ENCODE assay signal across 9 cellular contexts in the genomic region with DNA sequence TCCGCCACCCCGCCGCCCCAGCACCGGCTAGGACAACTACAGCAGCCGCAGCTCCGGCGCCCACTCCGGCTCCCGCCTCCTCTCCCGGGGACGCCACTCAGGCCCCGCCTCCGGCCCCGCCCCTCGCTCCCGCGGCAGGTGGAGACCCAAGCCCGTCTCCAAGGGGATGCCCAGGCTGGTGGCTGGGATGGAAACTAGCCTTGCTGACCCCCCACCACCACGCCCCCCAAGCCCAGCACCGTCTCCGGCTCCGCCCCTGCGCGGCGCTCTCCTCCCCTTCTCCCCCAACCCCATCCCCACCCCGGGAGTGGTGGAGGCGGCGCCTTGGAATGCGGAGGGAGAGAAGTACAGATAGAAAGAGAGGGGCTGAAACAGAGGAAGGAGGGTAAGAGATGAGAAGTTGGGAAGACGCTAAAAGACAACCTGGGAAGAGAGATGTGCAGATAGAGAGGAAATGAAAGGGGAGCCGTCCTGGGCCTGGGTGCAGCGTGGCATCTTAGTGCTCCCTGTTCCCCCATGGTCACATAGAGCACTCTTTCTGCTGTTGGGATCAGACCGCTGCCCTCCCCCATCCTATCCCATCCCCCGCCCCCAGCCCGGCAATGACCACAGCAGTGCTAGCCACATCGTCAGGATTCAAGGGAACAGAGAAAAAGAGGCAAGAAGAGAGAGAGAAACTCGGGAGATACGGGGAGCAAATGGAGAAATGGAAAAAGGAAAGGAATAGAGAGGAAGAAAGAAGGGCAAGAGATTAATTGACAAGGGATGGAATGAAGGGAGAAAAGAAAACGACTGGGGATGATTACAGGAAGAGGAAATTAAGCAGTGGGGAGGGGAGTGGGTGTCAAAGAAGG. TPM values are rescaled to one million over a fixed set of nuclear protein-coding genes. Genes with fewer than 3 reads are reported as not detected.
DNase-seq lines count a peak whose midpoint lies in the region; ATAC-seq, FAIRE-seq and TF ChIP-seq lines count a peak whose summit lies in the region.
"Had no signal": no experiment of that assay in that cellular context is flagged by ENCODE, and none has a peak within 500 bp of the region (broad histone marks: within the 10 kb centered on the region; RNA-seq: fewer than 3 reads in every experiment).

A gene with protein sequence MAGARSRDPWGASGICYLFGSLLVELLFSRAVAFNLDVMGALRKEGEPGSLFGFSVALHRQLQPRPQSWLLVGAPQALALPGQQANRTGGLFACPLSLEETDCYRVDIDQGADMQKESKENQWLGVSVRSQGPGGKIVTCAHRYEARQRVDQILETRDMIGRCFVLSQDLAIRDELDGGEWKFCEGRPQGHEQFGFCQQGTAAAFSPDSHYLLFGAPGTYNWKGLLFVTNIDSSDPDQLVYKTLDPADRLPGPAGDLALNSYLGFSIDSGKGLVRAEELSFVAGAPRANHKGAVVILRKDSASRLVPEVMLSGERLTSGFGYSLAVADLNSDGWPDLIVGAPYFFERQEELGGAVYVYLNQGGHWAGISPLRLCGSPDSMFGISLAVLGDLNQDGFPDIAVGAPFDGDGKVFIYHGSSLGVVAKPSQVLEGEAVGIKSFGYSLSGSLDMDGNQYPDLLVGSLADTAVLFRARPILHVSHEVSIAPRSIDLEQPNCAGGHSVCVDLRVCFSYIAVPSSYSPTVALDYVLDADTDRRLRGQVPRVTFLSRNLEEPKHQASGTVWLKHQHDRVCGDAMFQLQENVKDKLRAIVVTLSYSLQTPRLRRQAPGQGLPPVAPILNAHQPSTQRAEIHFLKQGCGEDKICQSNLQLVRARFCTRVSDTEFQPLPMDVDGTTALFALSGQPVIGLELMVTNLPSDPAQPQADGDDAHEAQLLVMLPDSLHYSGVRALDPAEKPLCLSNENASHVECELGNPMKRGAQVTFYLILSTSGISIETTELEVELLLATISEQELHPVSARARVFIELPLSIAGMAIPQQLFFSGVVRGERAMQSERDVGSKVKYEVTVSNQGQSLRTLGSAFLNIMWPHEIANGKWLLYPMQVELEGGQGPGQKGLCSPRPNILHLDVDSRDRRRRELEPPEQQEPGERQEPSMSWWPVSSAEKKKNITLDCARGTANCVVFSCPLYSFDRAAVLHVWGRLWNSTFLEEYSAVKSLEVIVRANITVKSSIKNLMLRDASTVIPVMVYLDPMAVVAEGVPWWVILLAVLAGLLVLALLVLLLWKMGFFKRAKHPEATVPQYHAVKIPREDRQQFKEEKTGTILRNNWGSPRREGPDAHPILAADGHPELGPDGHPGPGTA (minus strand): TSS at position 64 of the 854 bp plus-strand sequence. CDS start 222 bp downstream, outside the sequence.

- CTCF ChIA-PET in K562 (lab: Yijun Ruan, JAX; ENCODE audit: low intra/inter-chr PET ratio), result no interaction called here

- ATAC-seq in GM18498 (IDR thresholded peaks at IDR 0.05; ENCODE audit: unreplicated experiment) (peak; percentile 65), K562 (peak; percentile 80), HG03135 (IDR thresholded peaks at IDR 0.05; ENCODE audit: unreplicated experiment) (no peak)

- H3K4me2 ChIP-seq in KMS-11 (peak within 1 kb of the TSS; percentile 91), K562 (ENCODE audit: insufficient read depth, low read length) (peak within 1 kb of the TSS; percentile 59)

- no TSS peak for BruUV-seq in K562 (replicated peaks; lab: Mats Ljungman, UMichigan)

- no peak for TF ChIP-seq POLR2A in K562 (conservative IDR thresholded peaks at IDR 0.05)

- 5% methylated on average over 9 of the region's 39 CpGs for WGBS in K562 (ENCODE audit: insufficient coverage, low coverage, missing lambda C conversion rate)

- peak; percentile 54 for DNase-seq in T-helper 22 cell (ENCODE audit: low read depth)
- DNase-seq in K562 (ENCODE audit: extremely low read depth in 1 of 4, low spot score in 3 of 4), result peak; percentile 60 to 86 (median 77)
- DNase-seq in AML-193 (lab: John Stamatoyannopoulos, UW), result no peak

- in situ Hi-C loops in K562 (cut with MboI), result no loop called here

- no peak for TF ChIP-seq EP300 in K562 (IDR thresholded peaks at IDR 0.05; ENCODE audit: low read length)

- no peak for TF ChIP-seq RAD21 in K562 (CRISPR knock-in tag; conservative IDR thresholded peaks at IDR 0.05 in 1 of 2, IDR thresholded peaks at IDR 0.05 in 1 of 2)

- H3K9ac ChIP-seq in KMS-11 (no peak within 1 kb of the TSS; the same call in 1 of the 2 replicates), K562 (ENCODE audit: insufficient read depth in 1 of 2, low read depth in 2 of 2, low read length in 2 of 2) (peak within 1 kb of the TSS in 1 of 2 experiments; percentile 87; a peak in 2 of 4 replicates), iPS-18a (ENCODE audit: low read length) (peak within 1 kb of the TSS; percentile 41), skeletal muscle tissue (ENCODE audit: low read depth in 1 of 3, low read length in 3 of 3) (peak within 1 kb of the TSS; percentile 91 to 97 (median 94))

- H4K20me1 ChIP-seq in KMS-11 (ENCODE audit: insufficient read depth) (no peaks in the 10 kb centered on the region), K562 (replicated peaks; ENCODE audit: control insufficient read depth, insufficient read depth, low read length) (no peaks in the 10 kb centered on the region; the same call in 1 of the 2 replicates)

- H3K9me3 ChIP-seq in K562 (replicated peaks; ENCODE audit: control insufficient read depth, insufficient read depth, low read depth, low read length) (no peaks in the 10 kb centered on the region), iPS-18a (ENCODE audit: control insufficient read depth, low read depth, low read length) (no peaks in the 10 kb centered on the region), skeletal muscle tissue (ENCODE audit: control insufficient read depth in 3 of 3, low read length in 3 of 3) (no peaks in the 10 kb centered on the region)

- H2AFZ ChIP-seq in KMS-11 (ENCODE audit: low read depth), result peak within 1 kb of the TSS; percentile 88
- H2AFZ ChIP-seq in K562 (ENCODE audit: low read depth, low read length), result no peak within 1 kb of the TSS; the same call in 1 of the 2 replicates

- H3K4me3 ChIP-seq in KMS-11 (IDR thresholded peaks at IDR 0.05; ENCODE audit: insufficient read depth, low read depth, low read length), result no peak within 1 kb of the TSS
- peak within 1 kb of the TSS; percentile 37 for H3K4me3 ChIP-seq in K562
- H3K4me3 ChIP-seq in iPS-18a (ENCODE audit: low read length), result peak within 1 kb of the TSS; percentile 77
- peak within 1 kb of the TSS; percentile 88 to 97 (median 90) for H3K4me3 ChIP-seq in skeletal muscle tissue (ENCODE audit: low read length in 3 of 3)

- H3K36me3 ChIP-seq in KMS-11 (ENCODE audit: insufficient read depth), result no peaks in the 10 kb centered on the region
- H3K36me3 ChIP-seq in K562 (ENCODE audit: control insufficient read depth, insufficient read depth, low read length), result no peaks in the 10 kb centered on the region
- no peaks in the 10 kb centered on the region for H3K36me3 ChIP-seq in iPS-18a (ENCODE audit: control insufficient read depth, low read depth, low read length)
- no peaks in the 10 kb centered on the region for H3K36me3 ChIP-seq in skeletal muscle tissue (ENCODE audit: control insufficient read depth in 3 of 3, insufficient read depth in 3 of 3, low read length in 3 of 3)

- intact Hi-C loops in K562 (cut with micrococcal nuclease), result loop anchor here (2.0 kb wide), 1 partner anchor 27 kb away; a partner anchor contains a TSS

- H3K79me2 ChIP-seq in KMS-11 (ENCODE audit: insufficient read depth, low read depth) (no peaks in the 10 kb centered on the region), K562 (ENCODE audit: control insufficient read depth, insufficient read depth, low read length) (no peaks in the 10 kb centered on the region)

- POLR2A ChIA-PET in K562 (lab: Yijun Ruan, JAX), result interaction anchor here (0.6 kb wide), 1 partner anchor 410 kb away, joined by 3 read pairs; a partner anchor contains a TSS

- no peak for FAIRE-seq in K562 (lab: Jason Lieb, UNC)
- FAIRE-seq: colon had no signal

- H3K27me3 ChIP-seq in KMS-11 (ENCODE audit: insufficient read depth, low read depth) (peaks cover 59% of the 10 kb centered on the region), K562 (ENCODE audit: control insufficient read depth in 2 of 2, insufficient read depth in 2 of 2, low read length in 2 of 2) (peaks cover 19 to 23% of the 10 kb centered on the region in 2 experiments), iPS-18a (ENCODE audit: control insufficient read depth, insufficient read depth, low read length) (peaks cover 8% of the 10 kb centered on the region), skeletal muscle tissue (ENCODE audit: control insufficient read depth in 3 of 3, insufficient read depth in 3 of 3, low read length in 3 of 3) (no peaks in the 10 kb centered on the region)

- H3K4me1 ChIP-seq in KMS-11 (ENCODE audit: low read depth, poor library complexity, severe bottlenecking) (peaks cover 11% of the 10 kb centered on the region), K562 (replicated peaks in 1 of 2; ENCODE audit: control insufficient read depth in 2 of 2, insufficient read depth in 2 of 2, low read length in 2 of 2) (peaks cover 13 to 18% of the 10 kb centered on the region in 2 experiments; a peak in 4 of 5 replicates), iPS-18a (ENCODE audit: control insufficient read depth, low read depth, low read length) (peaks cover 13% of the 10 kb centered on the region), skeletal muscle tissue (ENCODE audit: control insufficient read depth in 3 of 3, insufficient read depth in 3 of 3, low read length in 3 of 3) (peaks cover 48 to 65% (median 50%) of the 10 kb centered on the region in 3 donors)

- no peak within 1 kb of the TSS for H3K27ac ChIP-seq in KMS-11
- no peak within 1 kb of the TSS for H3K27ac ChIP-seq in K562 (ENCODE audit: extremely low read depth, low read depth, low read length)
- H3K27ac ChIP-seq in iPS-18a (ENCODE audit: low read length), result no peak within 1 kb of the TSS
- peak within 1 kb of the TSS; percentile 89 for H3K27ac ChIP-seq in skeletal muscle tissue (ENCODE audit: low read depth, low read length)

- no peak for TF ChIP-seq CTCF in KMS-11 (conservative IDR thresholded peaks at IDR 0.05; ENCODE audit: low read depth, low read length)
- TF ChIP-seq CTCF in K562 (IDR thresholded peaks at IDR 0.05 in 2 of 3, conservative IDR thresholded peaks at IDR 0.05 in 1 of 3; ENCODE audit: insufficient read depth in 2 of 3, low read depth in 1 of 3, low read length in 3 of 3), result no peak

- H3K9me1 ChIP-seq in K562 (ENCODE audit: control insufficient read depth, insufficient read depth, low read length), result peaks cover under 1% of the 10 kb centered on the region

RNA-seq across cellular contexts. Expression of the gene that starts here (rescaled TPM):
- total RNA-seq in K562 (2011; cell fraction: chromatin; rRNA removed; ENCODE audit: low replicate concordance), result 5.3 and 10.3 TPM in 2 replicates
- 6.2 and 6.7 TPM in 2 replicates for total RNA-seq in K562 (2011; cell fraction: nucleolus; rRNA removed)
- 7.4 and 7.6 TPM in 2 replicates for total RNA-seq in K562 (2011; cell fraction: nucleoplasm; rRNA removed)
- 0.18 and 0.57 TPM in 2 replicates for total RNA-seq in K562 (2014; rRNA removed)
- 0.41 and 0.55 TPM in 2 replicates for total RNA-seq in K562 (2014; rRNA removed; fragmentation: Illumina TruSeq; extraction: Trizol)
- 0.53 and 0.58 TPM in 2 replicates for total RNA-seq in K562 (2015; rRNA removed; fragmentation: Illumina TruSeq; extraction: Trizol)
- 1.9 and 2.3 TPM in 2 replicates for total RNA-seq in K562 (2021)
- polyA plus RNA-seq in K562 (2011; rRNA removed), result 0.67 and 1.6 TPM in 2 replicates
- 0.89 and 0.93 TPM in 2 replicates for polyA plus RNA-seq in K562 (2011; cell fraction: cytosol; rRNA removed)
- polyA plus RNA-seq in K562 (2011; cell fraction: nucleus; rRNA removed), result 12.9 and 17.7 TPM in 2 replicates
- 1.0 and 2.6 TPM in 2 replicates for polyA plus RNA-seq in K562 (2012)
- 1.1 and 1.4 TPM in 2 replicates for polyA plus RNA-seq in K562 (2014; fragmentation: Illumina TruSeq; extraction: Trizol)
- polyA plus RNA-seq in K562 (2014; fragmentation: Nextera tagmentation; extraction: Ambion mirVana), result under 1 TPM in 1 of 2 experiments, not detected in 1; 0.11 TPM
- polyA plus RNA-seq in K562 (2014; rRNA removed), result 0.54 and 0.96 TPM in 2 replicates
- polyA minus RNA-seq in K562 (2011; rRNA and poly(A)+ RNA removed), result 0.46 and 0.57 TPM in 2 replicates
- polyA minus RNA-seq in K562 (2011; cell fraction: cytosol; rRNA and poly(A)+ RNA removed), result not detected in 2 replicates
- 1.6 and 2.3 TPM in 2 replicates for polyA minus RNA-seq in K562 (2011; cell fraction: nucleus; rRNA and poly(A)+ RNA removed)
- 123 TPM for total RNA-seq in skeletal muscle tissue

Comparison
In these comparisons a context has a peak if more than half of its experiments do, and no peak if none do; other contexts are left out.
1. RNA of the gene that starts here (total RNA-seq): 123 TPM in skeletal muscle tissue (single experiment); 0.18 to 10.3 TPM in K562; every median in the first group is over 10 times any median in the second.
2. DNase-seq: peak in T-helper 22 cell (single experiment) and K562 (4 of 4); none in AML-193 (0 of 2).